In the genomic region with DNA sequence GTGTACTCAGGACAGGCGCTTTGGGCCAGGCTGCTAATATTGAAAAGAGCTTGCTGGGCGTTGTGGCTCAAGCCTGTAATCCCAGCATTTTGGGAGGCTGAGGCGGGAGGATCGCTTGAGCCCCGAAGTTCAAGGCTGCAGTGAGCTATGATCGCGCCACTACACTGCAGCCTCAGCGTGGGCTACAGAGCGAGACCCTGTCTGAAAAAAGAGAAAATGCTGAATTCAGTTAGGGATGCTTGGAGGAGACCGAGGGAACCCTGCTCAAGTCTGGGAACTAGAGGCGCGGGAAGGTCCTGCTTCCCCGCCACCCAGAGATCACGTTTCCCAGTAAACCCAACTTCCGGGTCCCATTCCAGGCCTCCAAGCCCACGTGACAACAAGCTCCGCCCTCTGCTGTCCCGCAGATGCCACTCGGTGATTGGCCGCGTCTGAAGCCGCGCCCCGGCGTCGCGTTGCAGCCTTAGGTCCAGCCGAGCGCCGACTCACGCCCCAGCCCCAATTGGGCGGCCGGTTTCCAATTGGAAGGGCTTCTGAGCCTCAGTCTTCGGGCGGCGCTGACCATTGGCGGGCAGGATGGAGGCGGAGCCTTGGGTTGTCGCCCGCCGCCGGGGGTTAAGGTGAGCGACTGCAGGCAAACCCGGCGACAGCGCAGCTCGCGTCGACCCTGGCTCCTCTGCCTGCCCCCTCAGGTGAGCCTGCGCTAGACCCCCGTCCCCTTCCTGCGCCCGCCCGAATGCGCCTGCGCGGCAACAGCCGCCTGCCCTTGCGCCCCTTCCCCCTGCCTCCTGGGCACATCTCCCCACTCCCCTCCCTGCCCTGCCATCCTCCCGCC, we compare ENCODE assay signal across 8 cellular contexts. TPM values are rescaled to one million over a fixed set of nuclear protein-coding genes. Genes with fewer than 3 reads are reported as not detected.
DNase-seq lines count a peak whose midpoint lies in the region; ATAC-seq lines count a peak whose summit lies in the region.

A gene with protein sequence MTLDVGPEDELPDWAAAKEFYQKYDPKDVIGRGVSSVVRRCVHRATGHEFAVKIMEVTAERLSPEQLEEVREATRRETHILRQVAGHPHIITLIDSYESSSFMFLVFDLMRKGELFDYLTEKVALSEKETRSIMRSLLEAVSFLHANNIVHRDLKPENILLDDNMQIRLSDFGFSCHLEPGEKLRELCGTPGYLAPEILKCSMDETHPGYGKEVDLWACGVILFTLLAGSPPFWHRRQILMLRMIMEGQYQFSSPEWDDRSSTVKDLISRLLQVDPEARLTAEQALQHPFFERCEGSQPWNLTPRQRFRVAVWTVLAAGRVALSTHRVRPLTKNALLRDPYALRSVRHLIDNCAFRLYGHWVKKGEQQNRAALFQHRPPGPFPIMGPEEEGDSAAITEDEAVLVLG (plus strand): TSS at position 627 of the 835 bp plus-strand sequence. CDS start 396 bp downstream, outside the sequence.

- H3K4me1 ChIP-seq in effector memory CD4-positive, alpha-beta T cell (ENCODE audit: control insufficient read depth, insufficient read depth, low read length, poor library complexity, severe bottlenecking) = peaks cover 3% of the 10 kb centered on the region

- H3K36me3 ChIP-seq in effector memory CD4-positive, alpha-beta T cell (ENCODE audit: control insufficient read depth, insufficient read depth, low read length) = peaks cover 21% of the 10 kb centered on the region

- peak; percentile 99 for DNase-seq in COLO668 (lab: John Stamatoyannopoulos, UW; ENCODE audit: unreplicated experiment)
- DNase-seq in HT1080 (ENCODE audit: low read depth) = peak; percentile 99
- peak; percentile 98 for DNase-seq in NOMO-1 treated with DMSO at 0.1 percent for 48 hours (lab: John Stamatoyannopoulos, UW; ENCODE audit: unreplicated experiment)
- DNase-seq in activated CD8-positive, alpha-beta memory T cell treated with anti-CD3 and anti-CD28 coated beads for 4 hours (ENCODE audit: low read depth in 2 of 2) = peak; percentile 84 to 87
- peak; percentile 92 to 96 (median 95) for DNase-seq in effector memory CD4-positive, alpha-beta T cell
- peak; percentile 99 for DNase-seq in lung microvascular endothelial cell (ENCODE audit: low read depth in 2 of 2)
- DNase-seq in stimulated activated CD4-positive, alpha-beta T cell treated with anti-CD3 and anti-CD28 coated beads, TNF-alpha, amount 100 ng/mL, for 48 hours (ENCODE audit: low read depth in 3 of 3) = peak; percentile 95 to 96 (median 95)

- H3K9me3 ChIP-seq in effector memory CD4-positive, alpha-beta T cell (ENCODE audit: control insufficient read depth, low read length) = no peaks in the 10 kb centered on the region

- no peaks in the 10 kb centered on the region for H3K27me3 ChIP-seq in effector memory CD4-positive, alpha-beta T cell (replicated peaks; ENCODE audit: control insufficient read depth, insufficient read depth, low read length, poor library complexity, severe bottlenecking)

- peak within 1 kb of the TSS; percentile 57 for H3K4me3 ChIP-seq in effector memory CD4-positive, alpha-beta T cell (ENCODE audit: insufficient read depth, low read depth, low read length, poor library complexity, severe bottlenecking)

- H3K27ac ChIP-seq in effector memory CD4-positive, alpha-beta T cell (ENCODE audit: insufficient read depth, low read length, poor library complexity, severe bottlenecking) = peak within 1 kb of the TSS; percentile 63

- peak; percentile 96 for ATAC-seq in GM21360 (IDR thresholded peaks at IDR 0.05; ENCODE audit: unreplicated experiment)

RNA-seq across cellular contexts. Expression of the gene that starts here (rescaled TPM):
- 24.8 and 25.7 TPM in 2 replicates for total RNA-seq in HT1080 (2014; rRNA removed; shearing (Covaris generic))
- 17.8 and 19.7 TPM in 2 replicates for polyA plus RNA-seq in HT1080 (2015; cell fraction: cytosol; rRNA removed)
- polyA plus RNA-seq in HT1080 (2015; cell fraction: nucleus; rRNA removed) = 52.3 and 58.0 TPM in 2 replicates
- 8.9 and 10.7 TPM in 2 replicates for total RNA-seq in lung microvascular endothelial cell

Comparison
In these comparisons a context has a peak if more than half of its experiments do, and no peak if none do; other contexts are left out.
1. Peak in every context shown above with its lines: DNase-seq, ATAC-seq, H3K4me3 ChIP-seq and H3K27ac ChIP-seq.